8 cellular contexts compared by ENCODE assay signal in the genomic region with DNA sequence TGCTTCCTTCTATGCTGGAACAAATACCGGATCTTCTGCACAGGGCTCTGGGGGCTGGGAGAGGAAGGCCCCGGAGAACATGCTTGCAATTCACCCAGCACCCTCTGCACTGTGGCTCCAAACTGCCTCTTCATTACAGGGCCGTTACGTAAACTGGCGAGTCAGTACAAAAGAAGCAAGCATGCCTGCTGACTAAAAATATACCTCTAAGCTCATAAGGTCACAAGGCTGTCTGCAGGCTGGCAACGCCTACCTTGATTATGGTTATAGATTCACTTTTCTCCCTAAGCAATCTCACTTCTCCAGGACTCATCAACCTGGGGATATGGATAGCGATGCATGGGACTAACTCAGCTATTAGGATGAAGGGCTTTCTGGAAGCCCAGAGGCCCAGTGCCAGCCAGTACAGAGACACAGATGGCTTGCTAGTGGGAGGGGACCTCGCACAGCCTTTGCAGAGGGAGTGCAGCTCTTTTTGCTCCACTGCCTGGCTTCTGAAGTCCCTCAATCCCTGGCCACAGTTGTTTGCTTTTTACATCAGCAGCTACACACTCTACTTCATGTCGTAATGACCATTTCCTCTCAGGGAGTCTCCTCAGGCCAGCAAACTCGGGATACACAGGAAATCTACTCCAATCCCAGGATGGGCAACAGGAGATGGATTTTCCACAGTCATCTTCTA.
DNase-seq lines count a peak whose midpoint lies in the region; ATAC-seq, FAIRE-seq and TF ChIP-seq lines count a peak whose summit lies in the region.

No MANE protein-coding gene starts in this region.

- H3K56ac ChIP-seq in H1 (replicated peaks; ENCODE audit: insufficient read length, low read depth, low read length): no peak overlapping the region

- no peak for DNase-seq in GM12892 (ENCODE audit: insufficient read length)
- DNase-seq in T-helper 17 cell: no peak
- no peak for DNase-seq in H1 (ENCODE audit: low read depth in 1 of 2, low spot score in 2 of 2)

- no peak overlapping the region for H2AK5ac ChIP-seq in H1 (ENCODE audit: low read depth, low read length)

- H2BK5ac ChIP-seq in H1 (ENCODE audit: low read depth, low read length): no peak overlapping the region

- no peak overlapping the region for H3K23ac ChIP-seq in H1 (ENCODE audit: insufficient read length)

- CTCF ChIA-PET in H1 (lab: Charles Lee; ENCODE audit: partially characterized antibody): interaction anchor here (0.9 to 16.1 kb wide), 11 partner anchors 9 to 149 kb away, joined by 3 to 304 read pairs (median 4); a partner anchor contains a TSS

- H2BK12ac ChIP-seq in H1 (ENCODE audit: low read depth, low read length): no peak overlapping the region

- POLR2A ChIA-PET in H1 (lab: Charles Lee; ENCODE audit: partially characterized antibody): interaction anchor here (1.7 kb wide), 1 partner anchor 97 kb away, joined by 4 read pairs; no protein-coding TSS in a partner anchor

- no peaks in the 10 kb centered on the region; the same call in 1 of the 2 replicates for H3K23me2 ChIP-seq in H1 (ENCODE audit: low read depth, low read length)

- TF ChIP-seq EP300 in H1 (IDR thresholded peaks at IDR 0.05; ENCODE audit: borderline replicate concordance in 1 of 2, low read depth in 2 of 2, low read length in 2 of 2): no peak

- peak overlapping the region; percentile 77; the same call in 1 of the 2 replicates for H2BK15ac ChIP-seq in H1 (ENCODE audit: low read length)

- H3K27ac Mint-ChIP-seq in T-helper 17 cell: peak overlapping the region; percentile 85

- no peak overlapping the region for H2BK120ac ChIP-seq in H1 (replicated peaks; ENCODE audit: low read depth, low read length)

- no peaks in the 10 kb centered on the region for H4K20me1 ChIP-seq in H1 (replicated peaks in 1 of 2; ENCODE audit: control insufficient read depth in 1 of 2, insufficient read depth in 2 of 2, low read length in 2 of 2)

- H3K9me3 ChIP-seq in T-helper 17 cell (ENCODE audit: control insufficient read depth, low read length, poor library complexity, severe bottlenecking) (no peaks in the 10 kb centered on the region), H1 (ENCODE audit: insufficient read depth in 2 of 2, low read depth in 1 of 2, low read length in 1 of 2) (no peaks in the 10 kb centered on the region), muscle layer of colon (ENCODE audit: low read length) (no peaks in the 10 kb centered on the region)

- H3K4me2 ChIP-seq in H1 (ENCODE audit: insufficient read depth in 1 of 2, low read depth in 2 of 2, low read length in 2 of 2): no peak overlapping the region

- peak; percentile 58 for FAIRE-seq in GM12892 (lab: Jason Lieb, UNC)
- no peak for FAIRE-seq in H1 (lab: Jason Lieb, UNC)

- H3K14ac ChIP-seq in H1 (ENCODE audit: insufficient read length): no peak overlapping the region

- no peak overlapping the region for H4K8ac ChIP-seq in H1 (ENCODE audit: extremely low read depth, insufficient read depth, low read length)

- H3K4me1 ChIP-seq in H1 (replicated peaks in 1 of 4; ENCODE audit: control insufficient read depth in 3 of 4, insufficient read depth in 4 of 4, low read length in 3 of 4): peaks cover 8 to 16% (median 12%) of the 10 kb centered on the region in 4 experiments
- peaks cover 38% of the 10 kb centered on the region for H3K4me1 ChIP-seq in muscle layer of colon (ENCODE audit: insufficient read depth, low read length)

- H3K18ac ChIP-seq in H1 (ENCODE audit: extremely low read depth, low read length): no peak overlapping the region

- peak; percentile 62 for ATAC-seq in HG03432 (IDR thresholded peaks at IDR 0.05; ENCODE audit: unreplicated experiment)
- peak; percentile 51 for ATAC-seq in T-helper 17 cell
- no peak for ATAC-seq in GM18873 (IDR thresholded peaks at IDR 0.05; ENCODE audit: low FRiP score, unreplicated experiment)
- no peak for ATAC-seq in GM21381 (IDR thresholded peaks at IDR 0.05; ENCODE audit: unreplicated experiment)
- no peak for ATAC-seq in HG03045 (IDR thresholded peaks at IDR 0.05; ENCODE audit: unreplicated experiment)

- H3K27me3 Mint-ChIP-seq in T-helper 17 cell: no peaks in the 10 kb centered on the region

- H3K36me3 Mint-ChIP-seq in T-helper 17 cell (ENCODE audit: low read depth): no peaks in the 10 kb centered on the region

- no peaks in the 10 kb centered on the region for H3K79me2 ChIP-seq in H1 (ENCODE audit: control insufficient read depth in 1 of 2, insufficient read depth in 2 of 2, low read length in 2 of 2)

- peaks cover 41% of the 10 kb centered on the region for H3K4me1 Mint-ChIP-seq in T-helper 17 cell

- no peak overlapping the region for H3K4ac ChIP-seq in H1 (replicated peaks; ENCODE audit: insufficient read length, low read depth, low read length)

- no peak overlapping the region for H2AFZ ChIP-seq in H1 (ENCODE audit: low read length)

- WGBS in H1 (ENCODE audit: extremely low coverage in 1 of 2, insufficient coverage in 1 of 2, insufficient read length in 1 of 2, insufficient replicate concordance in 2 of 2, low coverage in 1 of 2, low lambda C conversion rate in 2 of 2, missing lambda C conversion rate in 1 of 2), 2 experiments: 87% methylated on average over 10 of the region's 10 CpGs; no CpG with 5 or more reads in 1 of the 2 experiments

- TF ChIP-seq POLR2A in GM12892 (IDR thresholded peaks at IDR 0.05; ENCODE audit: low read depth, low read length) (no peak), H1 (IDR thresholded peaks at IDR 0.05; ENCODE audit: control extremely low read depth in 1 of 2, low read depth in 2 of 2, low read length in 2 of 2) (no peak)

- H2BK20ac ChIP-seq in H1 (ENCODE audit: low read length): peak overlapping the region; percentile 87; the same call in 1 of the 2 replicates

- H3K79me1 ChIP-seq in H1 (ENCODE audit: low read depth, low read length): no peaks in the 10 kb centered on the region

- H3K4me3 Mint-ChIP-seq in T-helper 17 cell: peak overlapping the region; percentile 74

- H3K4me3 ChIP-seq in H1 (ENCODE audit: extremely low read depth in 1 of 4, insufficient read depth in 2 of 4, low read depth in 3 of 4, low read length in 4 of 4) (no peak overlapping the region), muscle layer of colon (ENCODE audit: low read depth in 1 of 2, low read length in 2 of 2) (peak overlapping the region in 1 of 2 donors; percentile 26)

- H3K27ac ChIP-seq in H1 (ENCODE audit: low read depth, low read length): no peak overlapping the region
- H3K27ac ChIP-seq in muscle layer of colon (ENCODE audit: low read depth, low read length): peak overlapping the region; percentile 74

- peak overlapping the region; percentile 20 for H4K91ac ChIP-seq in H1 (replicated peaks; ENCODE audit: insufficient read length, low read length)

- TF ChIP-seq CTCF in H1 (IDR thresholded peaks at IDR 0.05; ENCODE audit: control extremely low read depth in 1 of 3, insufficient read depth in 1 of 3, low read depth in 1 of 3, low read length in 3 of 3): no peak

- H3K27me3 ChIP-seq in H1 (replicated peaks in 1 of 4; ENCODE audit: control insufficient read depth in 3 of 4, extremely low read depth in 1 of 4, insufficient read depth in 3 of 4, low read length in 3 of 4): no peaks in the 10 kb centered on the region
- no peaks in the 10 kb centered on the region for H3K27me3 ChIP-seq in muscle layer of colon (ENCODE audit: control insufficient read depth in 1 of 2, insufficient read depth in 2 of 2, low read length in 2 of 2)

- TF ChIP-seq RAD21 in H1 (IDR thresholded peaks at IDR 0.05 in 1 of 2, conservative IDR thresholded peaks at IDR 0.05 in 1 of 2; ENCODE audit: low read depth in 2 of 2, low read length in 2 of 2): no peak

- H3K9ac ChIP-seq in H1 (replicated peaks in 1 of 4; ENCODE audit: extremely low read depth in 1 of 4, low read depth in 3 of 4, low read length in 3 of 4) (no peak overlapping the region), muscle layer of colon (ENCODE audit: low read length) (peak overlapping the region; percentile 47)

- H4K5ac ChIP-seq in H1 (ENCODE audit: insufficient read length, low read depth, low read length): no peak overlapping the region

- no peaks in the 10 kb centered on the region for H3K36me3 ChIP-seq in H1 (ENCODE audit: control insufficient read depth in 2 of 4, insufficient read depth in 4 of 4, low read length in 3 of 4)
- no peaks in the 10 kb centered on the region for H3K36me3 ChIP-seq in muscle layer of colon (ENCODE audit: insufficient read depth, low read length)

Comparison
In these comparisons a context has a peak if more than half of its experiments do, and no peak if none do; other contexts are left out.
1. ATAC-seq: peak in HG03432 (single experiment) and T-helper 17 cell (single experiment); none in GM18873 (single experiment), GM21381 (single experiment) and HG03045 (single experiment).